In genomic region chr2:232524771-232525170, GRCh38 we compare ENCODE assay signal across 20 cellular contexts. TPM values are rescaled to one million over a fixed set of nuclear protein-coding genes. Genes with fewer than 3 reads are reported as not detected.
"Had no signal": no experiment of that assay in that cellular context is flagged by ENCODE, and none has a peak within 500 bp of the region (broad histone marks: within the 10 kb centered on the region; RNA-seq: fewer than 3 reads in every experiment).

No MANE protein-coding gene starts in this region.

- H3K9me3 Mint-ChIP-seq: activated CD4-positive, alpha-beta T cell treated with anti-CD3 and anti-CD28 coated beads, Interleukin-2, amount 10 ng/mL, durations not matched to agents 7 days and 5 days; activated T-cell treated with anti-CD3 and anti-CD28 coated beads, Interleukin-2, amount 50 U/mL, for 4 hours; T-cell had no signal

- H3K36me3 ChIP-seq: adrenal gland, neutrophil, pancreas, transverse colon, uterus had no signal

- H3K27ac ChIP-seq: adrenal gland, hepatocyte, neutrophil, pancreas, transverse colon, uterus had no signal

- H3K9me3 ChIP-seq: adrenal gland, mucosa of descending colon, neutrophil, pancreas, transverse colon, uterus had no signal

- H3K4me3 Mint-ChIP-seq: activated CD4-positive, alpha-beta T cell treated with anti-CD3 and anti-CD28 coated beads, Interleukin-2, amount 10 ng/mL, durations not matched to agents 7 days and 5 days; activated T-cell treated with anti-CD3 and anti-CD28 coated beads, Interleukin-2, amount 50 U/mL, for 4 hours had no signal

- H3K27ac Mint-ChIP-seq: activated CD4-positive, alpha-beta T cell treated with anti-CD3 and anti-CD28 coated beads, Interleukin-2, amount 10 ng/mL, durations not matched to agents 7 days and 5 days; naive thymus-derived CD4-positive, alpha-beta T cell; T-cell had no signal

- DNase-seq: activated CD8-positive, alpha-beta memory T cell treated with anti-CD3 and anti-CD28 coated beads, Interleukin-2, amount 50 U/mL, for 4 hours; activated naive CD4-positive, alpha-beta T cell treated with anti-CD3 and anti-CD28 coated beads, Interleukin-2, amount 50 U/mL, for 16 hours; activated T-cell treated with anti-CD3 and anti-CD28 coated beads, Interleukin-2, amount 50 U/mL, for 4 hours; cerebellar nuclear complex; effector CD4-positive, alpha-beta T cell; T-cell; T-helper 9 cell; uterus had no signal

- H3K36me3 Mint-ChIP-seq: naive thymus-derived CD4-positive, alpha-beta T cell; T-cell had no signal

- H3K4me3 ChIP-seq: mucosa of descending colon had no signal

RNA-seq across cellular contexts. Expression of gene CHRND, which starts 1.2 kb away (rescaled TPM):
- total RNA-seq: activated CD4-positive, alpha-beta T cell treated with anti-CD3 and anti-CD28 coated beads, Interleukin-2, amount 10 ng/mL, durations not matched to agents 7 days and 5 days; activated T-cell treated with anti-CD3 and anti-CD28 coated beads, Interleukin-2, amount 50 U/mL, for 4 hours; astrocyte; bronchial epithelial cell; esophagus mucosa; hepatocyte; liver; mucosa of descending colon; naive thymus-derived CD4-positive, alpha-beta T cell; T-cell; transverse colon; uterus had no signal
- polyA plus RNA-seq: hepatocyte, liver had no signal

RNA-seq across cellular contexts. Expression of gene PRSS56, which starts 4.6 kb away (rescaled TPM):
- total RNA-seq: activated CD4-positive, alpha-beta T cell treated with anti-CD3 and anti-CD28 coated beads, Interleukin-2, amount 10 ng/mL, durations not matched to agents 7 days and 5 days; activated T-cell treated with anti-CD3 and anti-CD28 coated beads, Interleukin-2, amount 50 U/mL, for 4 hours; astrocyte; bronchial epithelial cell; esophagus mucosa; hepatocyte; liver; mucosa of descending colon; naive thymus-derived CD4-positive, alpha-beta T cell; pancreas; T-cell; transverse colon; uterus had no signal
- polyA plus RNA-seq: hepatocyte; naive thymus-derived CD4-positive, alpha-beta T cell had no signal

RNA-seq across cellular contexts. Expression of gene CHRNG, which starts 14.7 kb away (rescaled TPM):
- total RNA-seq: activated CD4-positive, alpha-beta T cell treated with anti-CD3 and anti-CD28 coated beads, Interleukin-2, amount 10 ng/mL, durations not matched to agents 7 days and 5 days; activated T-cell treated with anti-CD3 and anti-CD28 coated beads, Interleukin-2, amount 50 U/mL, for 4 hours; adrenal gland; astrocyte; bronchial epithelial cell; esophagus mucosa; hepatocyte; liver; mucosa of descending colon; naive thymus-derived CD4-positive, alpha-beta T cell; pancreas; T-cell; transverse colon; uterus had no signal
- polyA plus RNA-seq: hepatocyte, liver, pancreas had no signal
